ENCODE assay signal across 19 cellular contexts in the genomic region with DNA sequence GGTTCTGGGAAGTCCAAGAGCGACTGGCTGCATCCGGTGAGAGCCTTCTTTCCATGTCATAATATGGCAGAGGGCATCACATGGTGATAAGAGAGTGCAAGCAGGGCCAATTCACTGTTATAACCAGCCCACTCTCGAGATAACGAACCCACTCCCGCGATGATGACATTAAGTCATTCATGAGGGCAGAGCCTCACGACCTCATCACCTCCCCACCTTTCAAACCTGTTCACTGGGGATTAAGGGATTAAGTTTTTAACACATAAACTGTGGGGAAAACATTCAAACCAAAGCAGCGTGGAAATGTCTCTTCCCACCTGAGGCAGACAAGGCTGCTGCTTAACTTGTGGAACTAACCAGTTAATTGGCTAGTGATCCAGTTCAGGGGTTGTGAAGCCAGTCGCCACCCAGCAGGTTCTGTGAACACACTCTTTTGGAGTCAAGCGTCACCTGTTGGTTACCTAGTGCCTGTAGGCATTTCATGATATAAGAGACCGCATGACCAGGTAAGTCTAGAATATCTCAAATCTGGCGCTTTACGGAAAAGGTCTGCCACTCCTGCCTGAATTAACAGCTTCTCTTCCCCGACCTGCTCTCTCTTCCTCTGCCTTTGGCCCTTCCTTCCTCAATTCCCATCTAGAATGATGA. TPM values are rescaled to one million over a fixed set of nuclear protein-coding genes. Genes with fewer than 3 reads are reported as not detected.
A peak's percentile ranks its signal among the peaks of the same experiment; 100 is the strongest.
DNase-seq lines count a peak whose midpoint lies in the region; ATAC-seq lines count a peak whose summit lies in the region.
"Had no signal": no experiment of that assay in that cellular context is flagged by ENCODE, and none has a peak within 500 bp of the region (broad histone marks: within the 10 kb centered on the region; RNA-seq: fewer than 3 reads in every experiment).

No MANE protein-coding gene starts in this region.

- H3K27ac Mint-ChIP-seq in stimulated activated naive CD8-positive, alpha-beta T cell treated with anti-CD3 and anti-CD28 coated beads, Interleukin-15, Interleukin-2, amounts not matched to agents 100 ng/mL and 50 ng/mL, for 24 hours: peak overlapping the region; percentile 14
- H3K27ac Mint-ChIP-seq in naive thymus-derived CD8-positive, alpha-beta T cell: peak overlapping the region in 5 of 10 donors; percentile 21 to 74 (median 33)
- H3K27ac Mint-ChIP-seq: CD8-positive, alpha-beta memory T cell; HFFc6 had no signal

- in situ Hi-C loops in G401 (cut with HindIII; ENCODE audit: low sequenced_read_pairs): no loop called here

- H3K27me3 Mint-ChIP-seq in stimulated activated naive CD8-positive, alpha-beta T cell treated with anti-CD3 and anti-CD28 coated beads, Interleukin-15, Interleukin-2, amounts not matched to agents 100 ng/mL and 50 ng/mL, for 24 hours: no peaks in the 10 kb centered on the region
- H3K27me3 Mint-ChIP-seq in naive thymus-derived CD8-positive, alpha-beta T cell: no peaks in the 10 kb centered on the region

- ATAC-seq in stimulated activated naive CD8-positive, alpha-beta T cell treated with anti-CD3 and anti-CD28 coated beads, Interleukin-15, Interleukin-2, amounts not matched to agents 100 U/mL and 50 U/mL, for 24 hours: no peak
- no peak for ATAC-seq in naive thymus-derived CD8-positive, alpha-beta T cell

- H3K4me1 ChIP-seq in urinary bladder (ENCODE audit: insufficient read depth): peaks cover 2% of the 10 kb centered on the region

- H3K36me3 Mint-ChIP-seq in stimulated activated naive CD8-positive, alpha-beta T cell treated with anti-CD3 and anti-CD28 coated beads, Interleukin-15, Interleukin-2, amounts not matched to agents 100 ng/mL and 50 ng/mL, for 24 hours (ENCODE audit: low read depth): no peaks in the 10 kb centered on the region
- H3K36me3 Mint-ChIP-seq in naive thymus-derived CD8-positive, alpha-beta T cell: peaks cover 0 to 5% (median 0%) of the 10 kb centered on the region in 3 donors
- H3K36me3 Mint-ChIP-seq: CD8-positive, alpha-beta memory T cell had no signal

- H3K4me1 Mint-ChIP-seq in stimulated activated naive CD8-positive, alpha-beta T cell treated with anti-CD3 and anti-CD28 coated beads, Interleukin-15, Interleukin-2, amounts not matched to agents 100 ng/mL and 50 ng/mL, for 24 hours (ENCODE audit: low read depth): peaks cover 20% of the 10 kb centered on the region
- peaks cover 12 to 65% (median 46%) of the 10 kb centered on the region in 4 donors for H3K4me1 Mint-ChIP-seq in naive thymus-derived CD8-positive, alpha-beta T cell

- POLR2A ChIA-PET in naive thymus-derived CD8-positive, alpha-beta T cell (lab: Charles Lee): no interaction called here

- H3K36me3 ChIP-seq in urinary bladder (ENCODE audit: insufficient read depth): no peaks in the 10 kb centered on the region
- H3K36me3 ChIP-seq: BLaER1 had no signal

- no peaks in the 10 kb centered on the region for H3K9me3 Mint-ChIP-seq in stimulated activated naive CD8-positive, alpha-beta T cell treated with anti-CD3 and anti-CD28 coated beads, Interleukin-15, Interleukin-2, amounts not matched to agents 100 ng/mL and 50 ng/mL, for 24 hours
- H3K9me3 Mint-ChIP-seq in naive thymus-derived CD8-positive, alpha-beta T cell: no peaks in the 10 kb centered on the region
- H3K9me3 Mint-ChIP-seq: CD8-positive, alpha-beta memory T cell; HFFc6 had no signal

- H3K4me3 ChIP-seq in urinary bladder (ENCODE audit: low read depth, low read length): no peak overlapping the region
- H3K4me3 ChIP-seq: BLaER1 had no signal

- H3K27ac ChIP-seq in urinary bladder (ENCODE audit: low read depth): peak overlapping the region; percentile 31
- H3K27ac ChIP-seq: 22Rv1, BLaER1, KMS-11 had no signal

- WGBS in urinary bladder: 88% methylated on average over 14 of the region's 14 CpGs

- DNase-seq in DMS79 treated with DMSO at 0.1 percent for 48 hours (lab: John Stamatoyannopoulos, UW): peak; percentile 53
- no peak for DNase-seq in DMS79 (lab: John Stamatoyannopoulos, UW)
- no peak for DNase-seq in stimulated activated naive CD8-positive, alpha-beta T cell treated with anti-CD3 and anti-CD28 coated beads, Interleukin-15, Interleukin-2, amounts not matched to agents 100 U/mL and 50 U/mL, for 24 hours
- peak; percentile 46 for DNase-seq in left kidney (ENCODE audit: low read depth, low spot score)
- DNase-seq in G401 (ENCODE audit: low spot score): no peak
- DNase-seq in naive thymus-derived CD8-positive, alpha-beta T cell: no peak
- DNase-seq: CD8-positive, alpha-beta memory T cell; HFFc6; NCI-H510A treated with DMSO at 0.1 percent for 48 hours; SHP77 treated with DMSO at 0.1 percent for 48 hours had no signal

- no peak overlapping the region for H3K4me3 Mint-ChIP-seq in stimulated activated naive CD8-positive, alpha-beta T cell treated with anti-CD3 and anti-CD28 coated beads, Interleukin-15, Interleukin-2, amounts not matched to agents 100 ng/mL and 50 ng/mL, for 24 hours
- no peak overlapping the region for H3K4me3 Mint-ChIP-seq in naive thymus-derived CD8-positive, alpha-beta T cell
- H3K4me3 Mint-ChIP-seq: CD8-positive, alpha-beta memory T cell; HFFc6 had no signal

RNA-seq across cellular contexts. Expression of a gene that starts 54.3 kb away (rescaled TPM):
- total RNA-seq in urinary bladder: 1.7 TPM
- polyA plus RNA-seq in urinary bladder: 3.9 TPM
- not detected in 2 replicates for total RNA-seq in G401 (2014; rRNA removed; shearing (Covaris generic))
- total RNA-seq in naive thymus-derived CD8-positive, alpha-beta T cell: 10 to 100 TPM; 10.5 to 10.6 TPM
- 10 to 100 TPM in 1 of 3 donors, 1 to 10 TPM in 2; 2.8 to 11.8 (median 5.4) TPM for polyA plus RNA-seq in naive thymus-derived CD8-positive, alpha-beta T cell
- total RNA-seq: Daoy, H4, HFFc6, M059J, OCI-LY7 had no signal

Comparison
In these comparisons a context has a peak if more than half of its experiments do, and no peak if none do; other contexts are left out.
1. DNase-seq: peak in DMS79 treated with DMSO at 0.1 percent for 48 hours (single experiment) and left kidney (single experiment); none in DMS79 (single experiment), stimulated activated naive CD8-positive, alpha-beta T cell treated with anti-CD3 and anti-CD28 coated beads, Interleukin-15, Interleukin-2, amounts not matched to agents 100 U/mL and 50 U/mL, for 24 hours (single experiment), G401 (single experiment) and naive thymus-derived CD8-positive, alpha-beta T cell (0 of 10).